Comparison of ENCODE assay signal across 10 cellular contexts in the genomic region with DNA sequence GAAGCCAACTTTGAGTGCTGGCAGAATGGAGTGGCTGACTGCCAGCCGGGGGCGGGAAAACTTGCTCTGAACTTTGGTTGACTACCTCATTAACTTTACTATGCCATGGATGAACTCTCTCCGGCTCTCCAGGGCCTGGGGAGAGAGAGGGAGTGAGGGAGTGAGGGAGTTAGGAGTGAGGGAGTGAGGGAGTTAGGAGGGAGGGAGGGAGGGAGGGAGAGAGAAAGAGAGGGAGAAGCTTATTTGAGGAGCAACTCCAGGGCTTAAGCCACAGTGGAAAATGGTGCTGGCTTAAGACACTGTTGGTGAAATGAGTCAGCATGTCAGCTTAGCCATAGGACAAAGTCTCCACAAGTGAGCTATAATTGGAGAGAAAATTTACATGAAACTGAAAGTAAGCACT.
DNase-seq lines count a peak whose midpoint lies in the region; ATAC-seq and TF ChIP-seq lines count a peak whose summit lies in the region.
"Had no signal": no experiment of that assay in that cellular context is flagged by ENCODE, and none has a peak within 500 bp of the region (broad histone marks: within the 10 kb centered on the region; RNA-seq: fewer than 3 reads in every experiment).

No MANE protein-coding gene starts in this region.

- no peaks in the 10 kb centered on the region for H3K9me3 ChIP-seq in body of pancreas

- intact Hi-C loops in body of pancreas (cut with DNase I) = no loop called here

- no peak overlapping the region for H3K4me3 ChIP-seq in body of pancreas
- H3K4me3 ChIP-seq: esophagus squamous epithelium had no signal

- TF ChIP-seq POLR2A in body of pancreas (IDR thresholded peaks at IDR 0.05) = no peak

- H3K27ac ChIP-seq in body of pancreas = peak overlapping the region in 1 of 4 donors; percentile 41

- peak; percentile 50 for ATAC-seq in GM18508 (IDR thresholded peaks at IDR 0.05; ENCODE audit: insufficient read depth, unreplicated experiment)
- peak; percentile 77 for ATAC-seq in HG03520 (IDR thresholded peaks at IDR 0.05; ENCODE audit: unreplicated experiment)
- peak; percentile 78 for ATAC-seq in body of pancreas
- peak; percentile 82 for ATAC-seq in omental fat pad (ENCODE audit: low FRiP score)
- no peak for ATAC-seq in HG03439 (IDR thresholded peaks at IDR 0.05; ENCODE audit: unreplicated experiment)
- ATAC-seq in HG03108 (IDR thresholded peaks at IDR 0.05; ENCODE audit: unreplicated experiment) = no peak

- no peaks in the 10 kb centered on the region for H3K36me3 ChIP-seq in body of pancreas (replicated peaks in 1 of 2; ENCODE audit: insufficient read depth in 1 of 2, low read depth in 2 of 2)
- H3K36me3 ChIP-seq: esophagus squamous epithelium had no signal

- peaks cover 4% of the 10 kb centered on the region for H3K4me1 ChIP-seq in body of pancreas
- H3K4me1 ChIP-seq: esophagus squamous epithelium had no signal

- TF ChIP-seq CTCF in body of pancreas (IDR thresholded peaks at IDR 0.05) (no peak), omental fat pad (IDR thresholded peaks at IDR 0.05) (no peak)

- DNase-seq in body of pancreas (peak; percentile 11 to 64 (median 38)), omental fat pad (ENCODE audit: low spot score) (no peak), activated T-cell treated with anti-CD3 and anti-CD28 coated beads for 4 hours (no peak), cortex of kidney (lab: John Stamatoyannopoulos, UW) (no peak)
- DNase-seq: activated CD4-positive, alpha-beta T cell treated with anti-CD3 and anti-CD28 coated beads, Interleukin-2, amount 50 U/mL, for 4 hours; esophagus squamous epithelium had no signal

- H3K27me3 ChIP-seq in body of pancreas = no peaks in the 10 kb centered on the region
- H3K27me3 ChIP-seq: esophagus squamous epithelium had no signal

- 3 to 12% methylated on average over 3 of the region's 3 CpGs for WGBS in body of pancreas, 2 donors

Comparison
In these comparisons a context has a peak if more than half of its experiments do, and no peak if none do; other contexts are left out.
1. ATAC-seq: peak in GM18508 (single experiment), HG03520 (single experiment), body of pancreas (single experiment) and omental fat pad (single experiment); none in HG03439 (single experiment) and HG03108 (single experiment).
2. DNase-seq: peak in body of pancreas (4 of 4); none in omental fat pad (single experiment), activated T-cell treated with anti-CD3 and anti-CD28 coated beads for 4 hours (single experiment) and cortex of kidney (single experiment).